15 cellular contexts compared by ENCODE assay signal in genomic region chr13:97430296-97430695, GRCh38. TPM values are rescaled to one million over a fixed set of nuclear protein-coding genes. Genes with fewer than 3 reads are reported as not detected.
DNase-seq lines count a peak whose midpoint lies in the region; ATAC-seq and TF ChIP-seq lines count a peak whose summit lies in the region.
"Had no signal": no experiment of that assay in that cellular context is flagged by ENCODE, and none has a peak within 500 bp of the region (broad histone marks: within the 10 kb centered on the region; RNA-seq: fewer than 3 reads in every experiment).

No MANE protein-coding gene starts in this region.

- H3K36me3 ChIP-seq in Panc1 (ENCODE audit: control insufficient read depth, insufficient read depth, low read length) = no peaks in the 10 kb centered on the region
- no peaks in the 10 kb centered on the region for H3K36me3 ChIP-seq in skeletal muscle satellite cell (ENCODE audit: insufficient read depth, low read length)
- H3K36me3 ChIP-seq: colonic mucosa had no signal

- no peaks in the 10 kb centered on the region for H3K27me3 ChIP-seq in Panc1 (ENCODE audit: control insufficient read depth, insufficient read depth, low read length)
- no peaks in the 10 kb centered on the region for H3K27me3 ChIP-seq in skeletal muscle satellite cell (ENCODE audit: control insufficient read depth, insufficient read depth, low read length)
- H3K27me3 ChIP-seq: colonic mucosa had no signal

- H3K36me3 Mint-ChIP-seq in HFFc6 (ENCODE audit: low read depth) = no peaks in the 10 kb centered on the region

- H3K27ac ChIP-seq in Panc1 (ENCODE audit: low read length) = peak overlapping the region; percentile 92
- H3K27ac ChIP-seq: colonic mucosa had no signal

- TF ChIP-seq CTCF in HFFc6 (IDR thresholded peaks at IDR 0.05) (no peak), Panc1 (IDR thresholded peaks at IDR 0.05) (no peak)

- peaks cover 32% of the 10 kb centered on the region for H3K4me1 Mint-ChIP-seq in HFFc6 (ENCODE audit: low read depth)

- H3K9me3 Mint-ChIP-seq in HFFc6 = no peaks in the 10 kb centered on the region
- H3K9me3 Mint-ChIP-seq: neural crest cell had no signal

- ATAC-seq in Panc1 = no peak

- CTCF ChIA-PET in Panc1 (lab: Charles Lee) = no interaction called here

- DNase-seq in HFFc6 (no peak), Panc1 (ENCODE audit: low read depth, low spot score) (no peak), globus pallidus (ENCODE audit: low spot score) (peak; percentile 24), NOMO-1 (lab: John Stamatoyannopoulos, UW; ENCODE audit: unreplicated experiment in 2 of 2) (no peak), NOMO-1 treated with dmso at 0.1 percent for 144 hours (lab: John Stamatoyannopoulos, UW; ENCODE audit: unreplicated experiment) (no peak), inferior parietal cortex (ENCODE audit: extremely low spot score) (no peak)
- DNase-seq: activated CD4-positive, CD25-positive, alpha-beta regulatory T cell; activated effector memory CD4-positive, alpha-beta T cell treated with anti-CD3 and anti-CD28 coated beads, Interleukin-2, amount 50 U/mL, for 16 hours; colonic mucosa; erythroblast; mammary epithelial cell; NCI-H2029 treated with DMSO at 0.1 percent for 48 hours; T-helper 2 cell had no signal

- intact Hi-C loops in Panc1 (cut with micrococcal nuclease; ENCODE audit: unreplicated experiment) = no loop called here

- no peaks in the 10 kb centered on the region for H3K9me3 ChIP-seq in Panc1 (ENCODE audit: control insufficient read depth, insufficient read depth, low read depth, low read length)
- no peaks in the 10 kb centered on the region for H3K9me3 ChIP-seq in skeletal muscle satellite cell (replicated peaks; ENCODE audit: low read length)
- H3K9me3 ChIP-seq: colonic mucosa had no signal

- H3K9ac ChIP-seq in skeletal muscle satellite cell (ENCODE audit: low read depth, low read length) = peak overlapping the region; percentile 64

- in situ Hi-C loops in Panc1 (cut with HindIII; ENCODE audit: low pct_unique_long_range_greater_than_20kb, low sequenced_read_pairs) = no loop called here

- H3K4me1 ChIP-seq in Panc1 (ENCODE audit: control insufficient read depth, insufficient read depth, low read length) (peaks cover 12% of the 10 kb centered on the region; the same call in 1 of the 2 replicates), skeletal muscle satellite cell (ENCODE audit: control insufficient read depth, insufficient read depth, low read length) (peaks cover 20% of the 10 kb centered on the region)

- H3K4me2 ChIP-seq in skeletal muscle satellite cell (ENCODE audit: low read length) = peak overlapping the region; percentile 89

- H3K4me3 ChIP-seq in Panc1 (ENCODE audit: low read depth in 2 of 2, low read length in 2 of 2) (peak overlapping the region; percentile 50 to 92), skeletal muscle satellite cell (ENCODE audit: low read length) (peak overlapping the region; percentile 64)
- H3K4me3 ChIP-seq: colonic mucosa had no signal

- POLR2A ChIA-PET in Panc1 (lab: Charles Lee) = interaction anchor here (0.6 kb wide), 1 partner anchor 119 kb away, joined by 4 read pairs; no protein-coding TSS in a partner anchor

- peak overlapping the region; percentile 79 for H3K4me3 Mint-ChIP-seq in HFFc6
- H3K4me3 Mint-ChIP-seq: neural crest cell had no signal

- no TSS peak for BruUV-seq in Panc1 (replicated peaks; lab: Mats Ljungman, UMichigan)

- H3K27ac Mint-ChIP-seq in HFFc6 = peak overlapping the region; percentile 61

- peaks cover 5% of the 10 kb centered on the region for H3K27me3 Mint-ChIP-seq in HFFc6 (ENCODE audit: insufficient read depth)

RNA-seq across cellular contexts. Expression of gene RAP2A, which starts 3.7 kb away (rescaled TPM):
- total RNA-seq in HFFc6 (2021; fragmentation: NEBNext Ultra II Directional; extraction: Animal tissue kit (Norgen Biotek cat#: 25700)) = 10 to 100 TPM; 14.7 to 21.6 (median 18.5) TPM
- 44.3 TPM for total RNA-seq in Panc1 (2021; ENCODE audit: unreplicated experiment)
- polyA plus RNA-seq in Panc1 (2012; ENCODE audit: insufficient read length) = 28.6 TPM
- 23.8 and 30.6 TPM in 2 replicates for total RNA-seq in skeletal muscle satellite cell (2012; rRNA removed)
